ENCODE assay signal across 8 cellular contexts in the genomic region with DNA sequence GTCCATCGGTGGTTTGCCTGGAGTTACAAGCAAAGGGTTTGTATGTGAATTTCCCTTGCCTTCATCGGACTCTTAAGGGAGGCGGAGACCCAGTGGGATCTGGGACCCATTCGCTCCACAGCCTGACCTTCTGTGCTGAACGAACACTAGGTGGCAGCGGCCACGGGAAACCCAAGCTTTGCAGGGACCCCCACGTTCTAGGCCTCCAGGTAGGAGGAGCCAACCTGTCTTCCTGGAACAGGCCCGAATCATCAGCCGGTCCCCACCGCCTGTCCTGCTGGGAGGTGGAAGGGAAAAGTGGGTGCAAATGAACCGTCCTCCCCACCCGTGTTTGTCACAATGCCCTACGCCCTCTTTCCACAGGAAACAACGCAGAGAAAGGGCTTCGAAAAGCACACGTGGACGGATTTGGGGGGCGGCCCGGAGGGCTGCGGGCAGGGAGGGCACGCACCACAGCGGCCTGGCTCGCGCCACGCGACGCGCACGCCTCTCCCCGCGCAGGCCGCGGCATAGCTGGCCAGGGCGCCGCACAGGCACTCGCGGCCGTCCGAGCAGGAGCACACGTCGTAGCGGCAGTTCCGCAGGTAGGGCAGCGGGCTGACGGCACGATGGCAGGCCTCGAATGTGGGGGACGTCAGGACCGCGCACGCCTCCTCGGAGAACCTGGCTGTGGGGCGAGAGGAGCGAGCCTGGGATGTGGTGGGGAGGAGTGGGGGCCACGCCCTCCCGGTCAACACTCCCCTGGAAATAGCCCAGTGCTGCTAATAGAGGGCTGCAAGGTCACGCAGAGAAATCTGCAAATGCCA.
DNase-seq lines count a peak whose midpoint lies in the region; TF ChIP-seq lines count a peak whose summit lies in the region.

No MANE protein-coding gene starts in this region.

- H3K18ac ChIP-seq in mesendoderm (ENCODE audit: low read length) = no peak overlapping the region

- H3K27me3 ChIP-seq in BLaER1 treated with 17β-estradiol and CSF1 and Interleukin-3, amounts not matched to agents 10 nM and 100 nM = peaks cover 0 to 18% (median 8%) of the 10 kb centered on the region in 11 experiments; a peak in 18 of 22 replicates
- H3K27me3 ChIP-seq in mesendoderm (ENCODE audit: insufficient read depth, low read length, poor library complexity) = no peaks in the 10 kb centered on the region

- H3K27ac ChIP-seq in BLaER1 treated with 17β-estradiol and CSF1 and Interleukin-3, amounts not matched to agents 10 nM and 100 nM = no peak overlapping the region
- no peak overlapping the region for H3K27ac ChIP-seq in mesendoderm (ENCODE audit: low read depth, low read length)

- WGBS in mesendoderm (ENCODE audit: extremely low coverage, insufficient coverage, low lambda C conversion rate) = no CpG with 5 or more reads among the region's 58 CpGs

- no peaks in the 10 kb centered on the region for H4K20me1 ChIP-seq in BLaER1 treated with 17β-estradiol and CSF1 and Interleukin-3, amounts not matched to agents 10 nM and 100 nM

- H2BK120ac ChIP-seq in mesendoderm (ENCODE audit: low read depth, low read length) = no peak overlapping the region

- H3K9me3 ChIP-seq in BLaER1 treated with 17β-estradiol and CSF1 and Interleukin-3, amounts not matched to agents 10 nM and 100 nM (replicated peaks in 1 of 11) = peaks cover 0 to 7% (median 0%) of the 10 kb centered on the region in 11 experiments; a peak in 2 of 22 replicates

- no peaks in the 10 kb centered on the region for H3K79me1 ChIP-seq in mesendoderm (ENCODE audit: low read length)

- no peak overlapping the region for H2BK5ac ChIP-seq in mesendoderm (ENCODE audit: low read length)

- peak overlapping the region in 3 of 10 experiments; percentile 21 to 45 (median 22); a peak in 4 of 20 replicates for H3K4me3 ChIP-seq in BLaER1 treated with 17β-estradiol and CSF1 and Interleukin-3, amounts not matched to agents 10 nM and 100 nM
- H3K4me3 ChIP-seq in mesendoderm (ENCODE audit: low read length) = peak overlapping the region; percentile 51

- H3K56ac ChIP-seq in mesendoderm (ENCODE audit: low read length) = peak overlapping the region; percentile 91

- no peak overlapping the region for H3K9ac ChIP-seq in BLaER1 treated with 17β-estradiol and CSF1 and Interleukin-3, amounts not matched to agents 10 nM and 100 nM
- peak overlapping the region; percentile 72 for H3K9ac ChIP-seq in mesendoderm (ENCODE audit: low read length)

- H2AK5ac ChIP-seq in mesendoderm (ENCODE audit: low read length) = no peak overlapping the region

- H3K79me2 ChIP-seq in mesendoderm (ENCODE audit: control insufficient read depth, insufficient read depth, low read length) = no peaks in the 10 kb centered on the region

- peak; percentile 29 for DNase-seq in astrocyte of the hippocampus (ENCODE audit: low read depth, low spot score)
- DNase-seq in mesendoderm = peak; percentile 91
- no peak for DNase-seq in NCI-H2081 treated with DMSO at 0.1 percent for 48 hours (lab: John Stamatoyannopoulos, UW)
- no peak for DNase-seq in HK-2 (ENCODE audit: unreplicated experiment)
- DNase-seq in putamen (ENCODE audit: low spot score) = no peak
- no peak for DNase-seq in SIG-M5 treated with dmso at 0.1 percent for 504 hours (lab: John Stamatoyannopoulos, UW; ENCODE audit: unreplicated experiment)

- peak; percentile 39 for TF ChIP-seq CTCF in LNCAP (IDR thresholded peaks at IDR 0.05)

- no peak overlapping the region for H3K4ac ChIP-seq in mesendoderm (ENCODE audit: low read depth, low read length)

- H3K23ac ChIP-seq in mesendoderm (ENCODE audit: low read length) = peak overlapping the region; percentile 59

- H4K5ac ChIP-seq in mesendoderm (ENCODE audit: low read length) = no peak overlapping the region

- peak overlapping the region; percentile 40 to 74 (median 63) for H3K4me2 ChIP-seq in BLaER1 treated with 17β-estradiol and CSF1 and Interleukin-3, amounts not matched to agents 10 nM and 100 nM
- H3K4me2 ChIP-seq in mesendoderm (ENCODE audit: low read length) = peak overlapping the region; percentile 96

- no peak overlapping the region for H2BK15ac ChIP-seq in mesendoderm (replicated peaks; ENCODE audit: low read depth)

- H4K8ac ChIP-seq in mesendoderm (ENCODE audit: low read depth, low read length) = no peak overlapping the region

- peaks cover 5 to 22% (median 14%) of the 10 kb centered on the region in 10 experiments; a peak in 16 of 20 replicates for H3K4me1 ChIP-seq in BLaER1 treated with 17β-estradiol and CSF1 and Interleukin-3, amounts not matched to agents 10 nM and 100 nM
- peaks cover 6% of the 10 kb centered on the region for H3K4me1 ChIP-seq in mesendoderm (ENCODE audit: control insufficient read depth, low read depth, low read length)

- no peaks in the 10 kb centered on the region for H3K36me3 ChIP-seq in BLaER1 treated with 17β-estradiol and CSF1 and Interleukin-3, amounts not matched to agents 10 nM and 100 nM
- H3K36me3 ChIP-seq in mesendoderm (ENCODE audit: control insufficient read depth, insufficient read depth, low read length) = no peaks in the 10 kb centered on the region

Comparison
In these comparisons a context has a peak if more than half of its experiments do, and no peak if none do; other contexts are left out.
1. DNase-seq: peak in astrocyte of the hippocampus (single experiment) and mesendoderm (single experiment); none in NCI-H2081 treated with DMSO at 0.1 percent for 48 hours (single experiment), HK-2 (single experiment), putamen (single experiment) and SIG-M5 treated with dmso at 0.1 percent for 504 hours (single experiment).